In the genomic region with DNA sequence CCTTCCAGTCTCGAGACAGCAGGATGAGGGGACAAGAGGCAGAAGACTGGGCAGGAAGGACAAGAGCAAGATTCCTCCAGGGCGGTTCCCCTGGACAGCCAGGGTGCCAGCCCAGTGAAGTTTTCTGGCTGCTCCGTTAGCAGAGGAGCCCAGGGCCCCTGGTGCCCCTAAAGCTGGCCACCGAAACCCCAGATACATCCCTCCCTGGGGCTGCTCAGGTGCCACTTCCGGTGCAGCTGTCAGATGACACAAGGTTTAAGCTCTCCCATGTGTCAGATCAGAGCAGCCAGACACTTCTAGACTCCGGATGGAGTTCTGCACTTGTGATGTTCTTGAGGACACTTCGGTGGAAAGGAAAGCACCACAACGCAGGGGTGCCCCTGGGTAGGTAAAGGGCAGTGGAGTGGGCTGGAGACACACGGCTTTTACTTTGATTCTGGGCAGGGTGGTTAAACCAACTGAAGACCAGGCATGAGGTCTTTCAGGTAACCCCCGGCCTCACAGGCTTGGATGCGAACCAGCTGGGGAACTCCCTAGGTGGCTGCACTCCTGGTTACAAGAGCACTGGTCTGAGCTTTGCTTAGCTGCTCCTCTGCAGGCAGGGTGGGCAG, we compare ENCODE assay signal across 8 cellular contexts.
DNase-seq lines count a peak whose midpoint lies in the region; ATAC-seq and TF ChIP-seq lines count a peak whose summit lies in the region.

No MANE protein-coding gene starts in this region.

- H3F3A ChIP-seq in GM23338 (replicated peaks; ENCODE audit: low read depth) (0 out of 2 replicates have a peak, but pooled peaks cover 7% of the 10 kb centered on the region), OCI-LY1 (ENCODE audit: insufficient read depth, low read length) (peaks cover 18% of the 10 kb centered on the region)

- WGBS in esophagus squamous epithelium, 2 donors = 64 to 93% methylated on average over 4 to 5 of the region's 11 CpGs

- H3K27me3 ChIP-seq in GM23338 (ENCODE audit: insufficient read depth) (no peaks in the 10 kb centered on the region), OCI-LY1 (ENCODE audit: insufficient read depth, low read length) (no peaks in the 10 kb centered on the region), upper lobe of right lung (no peaks in the 10 kb centered on the region), esophagus squamous epithelium (no peaks in the 10 kb centered on the region)

- peak overlapping the region; percentile 65 for H3K4me2 ChIP-seq in GM23338
- peak overlapping the region; percentile 72 for H3K4me2 ChIP-seq in OCI-LY1 (ENCODE audit: low read length)

- no peak for DNase-seq in GM23338 (ENCODE audit: low spot score)
- peak; percentile 69 for DNase-seq in effector CD4-positive, alpha-beta T cell
- no peak for DNase-seq in upper lobe of right lung
- DNase-seq in nucleus accumbens (lab: John Stamatoyannopoulos, UW) = no peak
- no peak for DNase-seq in GM10266 (ENCODE audit: extremely low spot score)
- DNase-seq in esophagus squamous epithelium (lab: John Stamatoyannopoulos, UW) = no peak

- peak overlapping the region; percentile 66; the same call in 1 of the 2 replicates for H3K9ac ChIP-seq in OCI-LY1 (ENCODE audit: low read length)

- H3K4me1 ChIP-seq in GM23338 (ENCODE audit: insufficient read depth) (peaks cover 40% of the 10 kb centered on the region), OCI-LY1 (ENCODE audit: insufficient read depth, low read length, severe bottlenecking) (no peaks in the 10 kb centered on the region), upper lobe of right lung (peaks cover 67% of the 10 kb centered on the region), esophagus squamous epithelium (peaks cover 0 to 65% (median 42%) of the 10 kb centered on the region in 3 donors)

- peak; percentile 71 for ATAC-seq in GM18499 (IDR thresholded peaks at IDR 0.05; ENCODE audit: insufficient read depth, unreplicated experiment)
- ATAC-seq in GM23338 = peak; percentile 10
- ATAC-seq in upper lobe of right lung = peak; percentile 1

- no peak overlapping the region; the same call in 2 of the 3 replicates for H3K4me3 Mint-ChIP-seq in GM23338

- no peaks in the 10 kb centered on the region for H3K36me3 ChIP-seq in GM23338 (ENCODE audit: insufficient read depth)
- H3K36me3 ChIP-seq in OCI-LY1 (ENCODE audit: insufficient read depth, low read length) = peaks cover 14% of the 10 kb centered on the region; the same call in 1 of the 2 replicates
- H3K36me3 ChIP-seq in upper lobe of right lung = peaks cover 3% of the 10 kb centered on the region
- peaks cover 0 to 7% (median under 1%) of the 10 kb centered on the region in 3 donors for H3K36me3 ChIP-seq in esophagus squamous epithelium

- no peak overlapping the region for H3K4me3 ChIP-seq in GM23338
- peak overlapping the region; percentile 49 for H3K4me3 ChIP-seq in OCI-LY1 (ENCODE audit: low read depth, low read length, poor library complexity, severe bottlenecking)
- no peak overlapping the region for H3K4me3 ChIP-seq in upper lobe of right lung
- no peak overlapping the region for H3K4me3 ChIP-seq in esophagus squamous epithelium

- peaks cover 24% of the 10 kb centered on the region for H3K27me3 Mint-ChIP-seq in GM23338 (ENCODE audit: insufficient read depth, low read depth, poor library complexity)

- H3K9me2 ChIP-seq in GM23338 (ENCODE audit: insufficient read depth) = no peaks in the 10 kb centered on the region
- no peaks in the 10 kb centered on the region for H3K9me2 ChIP-seq in OCI-LY1 (ENCODE audit: low read depth, low read length)

- H4K20me1 ChIP-seq in GM23338 (replicated peaks; ENCODE audit: insufficient read depth) (no peaks in the 10 kb centered on the region), OCI-LY1 (ENCODE audit: insufficient read depth, low read length) (no peaks in the 10 kb centered on the region)

- peak overlapping the region; percentile 68; the same call in 1 of the 2 replicates for H3K27ac Mint-ChIP-seq in GM23338

- H3K79me2 ChIP-seq in GM23338 (replicated peaks; ENCODE audit: insufficient read depth) (no peaks in the 10 kb centered on the region), OCI-LY1 (ENCODE audit: insufficient read depth, low read length) (no peaks in the 10 kb centered on the region)

- H3K4me1 Mint-ChIP-seq in GM23338 = peaks cover 68% of the 10 kb centered on the region

- no peaks in the 10 kb centered on the region for H3K9me3 Mint-ChIP-seq in GM23338

- TF ChIP-seq CTCF in GM23338 (conservative IDR thresholded peaks at IDR 0.05; ENCODE audit: low read depth in 2 of 2) (no peak), OCI-LY1 (IDR thresholded peaks at IDR 0.05; ENCODE audit: low read length) (no peak), upper lobe of right lung (IDR thresholded peaks at IDR 0.05) (no peak), GM10266 (IDR thresholded peaks at IDR 0.05; ENCODE audit: control insufficient read depth, insufficient read depth, low read depth, missing control alignments) (no peak), esophagus squamous epithelium (IDR thresholded peaks at IDR 0.05) (no peak)

- peak in 1 of 4 donors; percentile 27 for TF ChIP-seq POLR2A in esophagus squamous epithelium (IDR thresholded peaks at IDR 0.05)

- intact Hi-C loops in upper lobe of right lung (cut with DNase I) (no loop called here), esophagus squamous epithelium (cut with DNase I) (no loop called here)

- H3K9me3 ChIP-seq in OCI-LY1 (ENCODE audit: low read length) (no peaks in the 10 kb centered on the region), upper lobe of right lung (no peaks in the 10 kb centered on the region), esophagus squamous epithelium (no peaks in the 10 kb centered on the region)

- H3K27ac ChIP-seq in GM23338 (ENCODE audit: low read depth) = peak overlapping the region; percentile 85
- no peak overlapping the region for H3K27ac ChIP-seq in OCI-LY1 (ENCODE audit: low read depth, low read length, poor library complexity, severe bottlenecking)
- peak overlapping the region; percentile 66 for H3K27ac ChIP-seq in upper lobe of right lung
- H3K27ac ChIP-seq in esophagus squamous epithelium = peak overlapping the region in 1 of 4 donors; percentile 61

- H2AFZ ChIP-seq in GM23338 = no peak overlapping the region; the same call in 1 of the 2 replicates
- H2AFZ ChIP-seq in OCI-LY1 (ENCODE audit: low read length) = no peak overlapping the region

- no peaks in the 10 kb centered on the region for H3K36me3 Mint-ChIP-seq in GM23338 (ENCODE audit: low read depth)

TF ChIP-seq in GM23338, 12 proteins besides CTCF, POLR2A, EP300 and RAD21 (continues in another document):
- TF ChIP-seq STAT1 (IDR thresholded peaks at IDR 0.05; ENCODE audit: unreplicated experiment) = no peak
- TF ChIP-seq, protein P1, sequence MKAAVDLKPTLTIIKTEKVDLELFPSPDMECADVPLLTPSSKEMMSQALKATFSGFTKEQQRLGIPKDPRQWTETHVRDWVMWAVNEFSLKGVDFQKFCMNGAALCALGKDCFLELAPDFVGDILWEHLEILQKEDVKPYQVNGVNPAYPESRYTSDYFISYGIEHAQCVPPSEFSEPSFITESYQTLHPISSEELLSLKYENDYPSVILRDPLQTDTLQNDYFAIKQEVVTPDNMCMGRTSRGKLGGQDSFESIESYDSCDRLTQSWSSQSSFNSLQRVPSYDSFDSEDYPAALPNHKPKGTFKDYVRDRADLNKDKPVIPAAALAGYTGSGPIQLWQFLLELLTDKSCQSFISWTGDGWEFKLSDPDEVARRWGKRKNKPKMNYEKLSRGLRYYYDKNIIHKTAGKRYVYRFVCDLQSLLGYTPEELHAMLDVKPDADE (IDR thresholded peaks at IDR 0.05) = no peak
- TF ChIP-seq, protein P2, sequence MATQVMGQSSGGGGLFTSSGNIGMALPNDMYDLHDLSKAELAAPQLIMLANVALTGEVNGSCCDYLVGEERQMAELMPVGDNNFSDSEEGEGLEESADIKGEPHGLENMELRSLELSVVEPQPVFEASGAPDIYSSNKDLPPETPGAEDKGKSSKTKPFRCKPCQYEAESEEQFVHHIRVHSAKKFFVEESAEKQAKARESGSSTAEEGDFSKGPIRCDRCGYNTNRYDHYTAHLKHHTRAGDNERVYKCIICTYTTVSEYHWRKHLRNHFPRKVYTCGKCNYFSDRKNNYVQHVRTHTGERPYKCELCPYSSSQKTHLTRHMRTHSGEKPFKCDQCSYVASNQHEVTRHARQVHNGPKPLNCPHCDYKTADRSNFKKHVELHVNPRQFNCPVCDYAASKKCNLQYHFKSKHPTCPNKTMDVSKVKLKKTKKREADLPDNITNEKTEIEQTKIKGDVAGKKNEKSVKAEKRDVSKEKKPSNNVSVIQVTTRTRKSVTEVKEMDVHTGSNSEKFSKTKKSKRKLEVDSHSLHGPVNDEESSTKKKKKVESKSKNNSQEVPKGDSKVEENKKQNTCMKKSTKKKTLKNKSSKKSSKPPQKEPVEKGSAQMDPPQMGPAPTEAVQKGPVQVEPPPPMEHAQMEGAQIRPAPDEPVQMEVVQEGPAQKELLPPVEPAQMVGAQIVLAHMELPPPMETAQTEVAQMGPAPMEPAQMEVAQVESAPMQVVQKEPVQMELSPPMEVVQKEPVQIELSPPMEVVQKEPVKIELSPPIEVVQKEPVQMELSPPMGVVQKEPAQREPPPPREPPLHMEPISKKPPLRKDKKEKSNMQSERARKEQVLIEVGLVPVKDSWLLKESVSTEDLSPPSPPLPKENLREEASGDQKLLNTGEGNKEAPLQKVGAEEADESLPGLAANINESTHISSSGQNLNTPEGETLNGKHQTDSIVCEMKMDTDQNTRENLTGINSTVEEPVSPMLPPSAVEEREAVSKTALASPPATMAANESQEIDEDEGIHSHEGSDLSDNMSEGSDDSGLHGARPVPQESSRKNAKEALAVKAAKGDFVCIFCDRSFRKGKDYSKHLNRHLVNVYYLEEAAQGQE (IDR thresholded peaks at IDR 0.05; ENCODE audit: unreplicated experiment) = no peak

Comparison
In these comparisons a context has a peak if more than half of its experiments do, and no peak if none do; other contexts are left out.
1. ATAC-seq: peak in every context shown above with its lines; median percentile 71 in GM18499; 10 in GM23338; 1 in upper lobe of right lung.